ENCODE assay signal across 21 cellular contexts in the genomic region with DNA sequence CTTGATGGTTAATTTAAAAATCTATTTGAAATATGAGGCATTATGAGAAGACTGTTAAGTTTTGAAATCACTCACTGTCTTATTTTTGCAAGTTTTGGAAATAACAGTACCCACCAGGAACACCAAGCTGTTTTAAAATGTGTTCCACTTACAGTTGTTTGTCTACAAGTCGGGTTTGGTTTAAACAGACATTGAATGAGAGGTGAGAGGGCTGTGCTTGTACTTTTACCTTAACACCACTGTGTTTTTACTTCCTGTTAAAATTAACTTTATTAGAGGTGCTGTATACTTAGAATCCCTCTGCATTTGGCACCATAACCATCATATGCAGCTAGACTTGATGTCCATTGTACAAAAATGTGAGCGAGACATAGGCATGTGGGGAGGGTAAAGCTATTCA. TPM values are rescaled to one million over a fixed set of nuclear protein-coding genes. Genes with fewer than 3 reads are reported as not detected.
DNase-seq lines count a peak whose midpoint lies in the region; ATAC-seq and TF ChIP-seq lines count a peak whose summit lies in the region.
"Had no signal": no experiment of that assay in that cellular context is flagged by ENCODE, and none has a peak within 500 bp of the region (broad histone marks: within the 10 kb centered on the region; RNA-seq: fewer than 3 reads in every experiment).

No MANE protein-coding gene starts in this region.

- peak overlapping the region; percentile 38 for H3K4me3 Mint-ChIP-seq in activated T-cell treated with anti-CD3 and anti-CD28 coated beads, Interleukin-2, amount 50 U/mL, for 24 hours
- peak overlapping the region; percentile 43 for H3K4me3 Mint-ChIP-seq in CD4-positive, alpha-beta T cell
- peak overlapping the region; percentile 7 for H3K4me3 Mint-ChIP-seq in activated T-helper 1 cell treated with anti-CD3 and anti-CD28 coated beads, Interleukin-12 subunit alpha, Interleukin-12 subunit beta, Interleukin-2, Interleukin-4 antibody, amounts not matched to agents 30 ng/mL and 10 ng/mL and 1 ng/mL, durations not matched to agents 14 hours and 24 hours and 36 hours
- H3K4me3 Mint-ChIP-seq in naive thymus-derived CD4-positive, alpha-beta T cell: peak overlapping the region; percentile 8 to 90 (median 48)
- H3K4me3 Mint-ChIP-seq in WTC11: no peak overlapping the region
- H3K4me3 Mint-ChIP-seq: dendritic cell treated with granulocyte-macrophage colony-stimulating factor and Interleukin-4, amounts not matched to agents 40 ng/mL and 50 ng/mL, for 4 days had no signal

- peak; percentile 6 for DNase-seq in activated T-cell treated with anti-CD3 and anti-CD28 coated beads, Interleukin-2, amount 50 U/mL, for 24 hours
- DNase-seq in activated T-cell treated with anti-CD3 and anti-CD28 coated beads for 4 hours: no peak
- DNase-seq in CD4-positive, alpha-beta T cell: no peak
- no peak for DNase-seq in activated T-helper 1 cell treated with anti-CD3 and anti-CD28 coated beads, Interleukin-12 subunit alpha, Interleukin-12 subunit beta, Interleukin-2, Interleukin-4 antibody, amounts not matched to agents 30 ng/mL and 10 ng/mL and 1 ng/mL, durations not matched to agents 14 hours and 24 hours and 36 hours (ENCODE audit: low spot score)
- no peak for DNase-seq in naive thymus-derived CD4-positive, alpha-beta T cell
- DNase-seq in DMS79 treated with DMSO at 0.1 percent for 48 hours (lab: John Stamatoyannopoulos, UW): no peak
- DNase-seq in WTC11 (ENCODE audit: low spot score): no peak
- DNase-seq: DMS53; HCEC 1CT; NCI-H1436 treated with DMSO at 0.1 percent for 48 hours; NCI-H2171 treated with DMSO at 0.1 percent for 48 hours; nucleus accumbens; OCI-M1; retina; SJCRH30; stimulated activated CD4-positive, alpha-beta T cell treated with anti-CD3 and anti-CD28 coated beads, Interleukin-12 subunit alpha, Interleukin-12 subunit beta, amount 100 ng/mL, for 4 hours; stimulated activated CD8-positive, alpha-beta memory T cell treated with anti-CD3 and anti-CD28 coated beads, Interleukin-4, amount 100 ng/mL, for 48 hours; testis; WERI-Rb-1 had no signal

- H3K36me3 Mint-ChIP-seq in activated T-cell treated with anti-CD3 and anti-CD28 coated beads, Interleukin-2, amount 50 U/mL, for 24 hours (ENCODE audit: low read depth): peaks cover 52% of the 10 kb centered on the region
- H3K36me3 Mint-ChIP-seq in CD4-positive, alpha-beta T cell (ENCODE audit: low read depth): peaks cover 7% of the 10 kb centered on the region
- H3K36me3 Mint-ChIP-seq in activated T-helper 1 cell treated with anti-CD3 and anti-CD28 coated beads, Interleukin-12 subunit alpha, Interleukin-12 subunit beta, Interleukin-2, Interleukin-4 antibody, amounts not matched to agents 30 ng/mL and 10 ng/mL and 1 ng/mL, durations not matched to agents 14 hours and 24 hours and 36 hours (ENCODE audit: low read depth): peaks cover 37% of the 10 kb centered on the region
- H3K36me3 Mint-ChIP-seq in naive thymus-derived CD4-positive, alpha-beta T cell: peaks cover 0 to 34% (median 8%) of the 10 kb centered on the region in 5 donors
- H3K36me3 Mint-ChIP-seq in WTC11: no peaks in the 10 kb centered on the region

- H3K4me3 ChIP-seq in naive thymus-derived CD4-positive, alpha-beta T cell (ENCODE audit: low read length): no peak overlapping the region
- H3K4me3 ChIP-seq: SJCRH30, testis had no signal

- H3K27me3 Mint-ChIP-seq in activated T-cell treated with anti-CD3 and anti-CD28 coated beads, Interleukin-2, amount 50 U/mL, for 24 hours: no peaks in the 10 kb centered on the region
- H3K27me3 Mint-ChIP-seq in CD4-positive, alpha-beta T cell: no peaks in the 10 kb centered on the region
- H3K27me3 Mint-ChIP-seq in activated T-helper 1 cell treated with anti-CD3 and anti-CD28 coated beads, Interleukin-12 subunit alpha, Interleukin-12 subunit beta, Interleukin-2, Interleukin-4 antibody, amounts not matched to agents 30 ng/mL and 10 ng/mL and 1 ng/mL, durations not matched to agents 14 hours and 24 hours and 36 hours (ENCODE audit: insufficient read depth): no peaks in the 10 kb centered on the region
- H3K27me3 Mint-ChIP-seq in naive thymus-derived CD4-positive, alpha-beta T cell: no peaks in the 10 kb centered on the region
- no peaks in the 10 kb centered on the region; the same call in 1 of the 2 replicates for H3K27me3 Mint-ChIP-seq in WTC11 (ENCODE audit: low read depth)
- H3K27me3 Mint-ChIP-seq: dendritic cell treated with granulocyte-macrophage colony-stimulating factor and Interleukin-4, amounts not matched to agents 40 ng/mL and 50 ng/mL, for 4 days had no signal

- H3K36me3 ChIP-seq in naive thymus-derived CD4-positive, alpha-beta T cell (ENCODE audit: control insufficient read depth in 2 of 3, insufficient read depth in 3 of 3, low read length in 3 of 3): no peaks in the 10 kb centered on the region
- H3K36me3 ChIP-seq: WERI-Rb-1 had no signal

- no peak overlapping the region for H3K27ac ChIP-seq in CD4-positive, alpha-beta T cell (ENCODE audit: low read depth, low read length)
- peak overlapping the region; percentile 4 for H3K27ac ChIP-seq in naive thymus-derived CD4-positive, alpha-beta T cell (ENCODE audit: low read depth, low read length)
- H3K27ac ChIP-seq: SJCRH30, testis, WERI-Rb-1 had no signal

- H3K27me3 ChIP-seq in CD4-positive, alpha-beta T cell (ENCODE audit: control insufficient read depth, insufficient read depth, low read length): no peaks in the 10 kb centered on the region
- H3K27me3 ChIP-seq in naive thymus-derived CD4-positive, alpha-beta T cell (ENCODE audit: control insufficient read depth in 2 of 2, insufficient read depth in 2 of 2, low read length in 2 of 2): no peaks in the 10 kb centered on the region
- H3K27me3 ChIP-seq: SJCRH30, testis had no signal

- TF ChIP-seq CTCF in CD4-positive, alpha-beta T cell (IDR thresholded peaks at IDR 0.05): no peak
- TF ChIP-seq CTCF in WTC11 (IDR thresholded peaks at IDR 0.05): no peak

- peaks cover 93% of the 10 kb centered on the region for H3K4me1 Mint-ChIP-seq in activated T-cell treated with anti-CD3 and anti-CD28 coated beads, Interleukin-2, amount 50 U/mL, for 24 hours (ENCODE audit: low read depth)
- peaks cover 87% of the 10 kb centered on the region for H3K4me1 Mint-ChIP-seq in CD4-positive, alpha-beta T cell (ENCODE audit: low read depth)
- H3K4me1 Mint-ChIP-seq in activated T-helper 1 cell treated with anti-CD3 and anti-CD28 coated beads, Interleukin-12 subunit alpha, Interleukin-12 subunit beta, Interleukin-2, Interleukin-4 antibody, amounts not matched to agents 30 ng/mL and 10 ng/mL and 1 ng/mL, durations not matched to agents 14 hours and 24 hours and 36 hours (ENCODE audit: low read depth): peaks cover 91% of the 10 kb centered on the region
- peaks cover 58 to 93% (median 91%) of the 10 kb centered on the region in 7 donors for H3K4me1 Mint-ChIP-seq in naive thymus-derived CD4-positive, alpha-beta T cell
- H3K4me1 Mint-ChIP-seq in WTC11: peaks cover 47% of the 10 kb centered on the region

- H3K27ac Mint-ChIP-seq in activated T-cell treated with anti-CD3 and anti-CD28 coated beads, Interleukin-2, amount 50 U/mL, for 24 hours: peak overlapping the region; percentile 86
- peak overlapping the region; percentile 82 for H3K27ac Mint-ChIP-seq in CD4-positive, alpha-beta T cell
- H3K27ac Mint-ChIP-seq in activated T-helper 1 cell treated with anti-CD3 and anti-CD28 coated beads, Interleukin-12 subunit alpha, Interleukin-12 subunit beta, Interleukin-2, Interleukin-4 antibody, amounts not matched to agents 30 ng/mL and 10 ng/mL and 1 ng/mL, durations not matched to agents 14 hours and 24 hours and 36 hours: peak overlapping the region; percentile 9
- peak overlapping the region; percentile 36 to 93 (median 87) for H3K27ac Mint-ChIP-seq in naive thymus-derived CD4-positive, alpha-beta T cell
- H3K27ac Mint-ChIP-seq in WTC11: no peak overlapping the region
- H3K27ac Mint-ChIP-seq: dendritic cell treated with granulocyte-macrophage colony-stimulating factor and Interleukin-4, amounts not matched to agents 40 ng/mL and 50 ng/mL, for 4 days had no signal

- H3K9me3 Mint-ChIP-seq in activated T-cell treated with anti-CD3 and anti-CD28 coated beads, Interleukin-2, amount 50 U/mL, for 24 hours: no peaks in the 10 kb centered on the region
- H3K9me3 Mint-ChIP-seq in CD4-positive, alpha-beta T cell: no peaks in the 10 kb centered on the region
- no peaks in the 10 kb centered on the region for H3K9me3 Mint-ChIP-seq in activated T-helper 1 cell treated with anti-CD3 and anti-CD28 coated beads, Interleukin-12 subunit alpha, Interleukin-12 subunit beta, Interleukin-2, Interleukin-4 antibody, amounts not matched to agents 30 ng/mL and 10 ng/mL and 1 ng/mL, durations not matched to agents 14 hours and 24 hours and 36 hours
- no peaks in the 10 kb centered on the region for H3K9me3 Mint-ChIP-seq in naive thymus-derived CD4-positive, alpha-beta T cell
- no peaks in the 10 kb centered on the region for H3K9me3 Mint-ChIP-seq in WTC11
- H3K9me3 Mint-ChIP-seq: dendritic cell treated with granulocyte-macrophage colony-stimulating factor and Interleukin-4, amounts not matched to agents 40 ng/mL and 50 ng/mL, for 4 days had no signal

- CTCF ChIA-PET in CD4-positive, alpha-beta T cell (lab: Charles Lee): interaction anchor here (2.5 kb wide), 1 partner anchor 8 kb away, joined by 9 read pairs; no protein-coding TSS in a partner anchor
- CTCF ChIA-PET in naive thymus-derived CD4-positive, alpha-beta T cell (lab: Charles Lee): interaction anchor here (0.6 to 1.1 kb wide), 3 partner anchors 8 to 131 kb away, joined by 3 to 4 read pairs (median 3); no protein-coding TSS in a partner anchor
- CTCF ChIA-PET in WTC11 (lab: Charles Lee): no interaction called here

- peaks cover 54 to 73% of the 10 kb centered on the region in 2 donors for H3K4me1 ChIP-seq in naive thymus-derived CD4-positive, alpha-beta T cell (ENCODE audit: control insufficient read depth in 2 of 2, insufficient read depth in 2 of 2, low read length in 2 of 2)

- POLR2A ChIA-PET in CD4-positive, alpha-beta T cell (lab: Charles Lee): interaction anchor here (1.3 to 1.4 kb wide), 2 partner anchors 8 to 11 kb away, joined by 4 read pairs; no protein-coding TSS in a partner anchor
- POLR2A ChIA-PET in naive thymus-derived CD4-positive, alpha-beta T cell (lab: Charles Lee): interaction anchor here (0.6 to 6.6 kb wide), 4 partner anchors 9 to 194 kb away, joined by 3 to 118 read pairs (median 20); partner anchors contain the start of gene CDK17
- POLR2A ChIA-PET in WTC11 (lab: Charles Lee): no interaction called here

- no peaks in the 10 kb centered on the region for H3K9me3 ChIP-seq in CD4-positive, alpha-beta T cell (ENCODE audit: control insufficient read depth, low read length)
- H3K9me3 ChIP-seq in naive thymus-derived CD4-positive, alpha-beta T cell (ENCODE audit: control insufficient read depth in 2 of 3, low read length in 3 of 3): no peaks in the 10 kb centered on the region
- H3K9me3 ChIP-seq: testis had no signal

- intact Hi-C loops in CD4-positive, alpha-beta T cell (cut with DNase I, micrococcal nuclease): loop anchor here (5.0 to 10.0 kb wide), 3 partner anchors 170 to 342 kb away; partner anchors contain the start of genes AMDHD1 (in 1 of the 2), CCDC38 (in 1 of the 2) and LTA4H (in 1 of the 2)
- intact Hi-C loops in activated T-helper 1 cell treated with anti-CD3 and anti-CD28 coated beads, Interleukin-12 subunit alpha, Interleukin-12 subunit beta, Interleukin-2, Interleukin-4 antibody, amounts not matched to agents 30 ng/mL and 10 ng/mL and 1 ng/mL, durations not matched to agents 14 hours and 24 hours and 36 hours (cut with micrococcal nuclease): no loop called here
- intact Hi-C loops in naive thymus-derived CD4-positive, alpha-beta T cell (cut with micrococcal nuclease): loop anchor here (1.0 to 5.0 kb wide), 4 partner anchors 12 to 700 kb away; partner anchors contain the start of gene NEDD1 (in 1 of the 2)

- no peak for ATAC-seq in CD4-positive, alpha-beta T cell (ENCODE audit: poor library complexity)
- ATAC-seq in naive thymus-derived CD4-positive, alpha-beta T cell: no peak
- ATAC-seq in HG03135 (IDR thresholded peaks at IDR 0.05; ENCODE audit: unreplicated experiment): no peak
- ATAC-seq in WTC11: no peak

RNA-seq across cellular contexts. Expression of gene ELK3, which starts 12.8 kb away (rescaled TPM):
- total RNA-seq in CD4-positive, alpha-beta T cell: 10 to 100 TPM; 26.8 to 31.5 TPM
- 40.8 and 45.3 TPM in 2 replicates for total RNA-seq in activated T-helper 1 cell treated with anti-CD3 and anti-CD28 coated beads, Interleukin-12 subunit alpha, Interleukin-12 subunit beta, Interleukin-2, Interleukin-4 antibody, amounts not matched to agents 30 ng/mL and 10 ng/mL and 1 ng/mL, durations not matched to agents 14 hours and 24 hours and 36 hours
- total RNA-seq in naive thymus-derived CD4-positive, alpha-beta T cell: 10 to 100 TPM; 24.9 to 52.3 (median 34.7) TPM
- 10 to 100 TPM; 16.8 to 22.1 TPM for polyA plus RNA-seq in naive thymus-derived CD4-positive, alpha-beta T cell
- 14.7 to 16.5 TPM (median 14.9 TPM) in 3 replicates for total RNA-seq in WTC11 (2021)
